In genomic region chr9:72394061-72394460, GRCh38 we compare ENCODE assay signal across 20 cellular contexts.
"Had no signal": no experiment of that assay in that cellular context is flagged by ENCODE, and none has a peak within 500 bp of the region (broad histone marks: within the 10 kb centered on the region; RNA-seq: fewer than 3 reads in every experiment).

No MANE protein-coding gene starts in this region.

- H3K9me3 ChIP-seq: heart left ventricle, lower lobe of right lung, ovary, thoracic aorta had no signal

- H3K27me3 Mint-ChIP-seq: activated naive CD8-positive, alpha-beta T cell treated with anti-CD3 and anti-CD28 coated beads for 36 hours had no signal

- H3K9me3 Mint-ChIP-seq: activated naive CD8-positive, alpha-beta T cell treated with anti-CD3 and anti-CD28 coated beads for 36 hours; activated T-helper 1 cell treated with anti-CD3 and anti-CD28 coated beads, Interleukin-12 subunit alpha, Interleukin-12 subunit beta, Interleukin-2, Interleukin-4 antibody, amounts not matched to agents 30 ng/mL and 10 ng/mL and 1 ng/mL, durations not matched to agents 14 hours and 24 hours and 36 hours; central memory CD8-positive, alpha-beta T cell; effector memory CD8-positive, alpha-beta T cell; immature natural killer cell; T-helper 2 cell treated with Interferon-gamma antibody and Interleukin-4, amounts not matched to agents 5 μg/mL and 100 μg/mL, for 36 hours had no signal

- DNase-seq: activated CD4-positive, alpha-beta T cell treated with anti-CD3 and anti-CD28 coated beads, Interleukin-2, amount 50 U/mL, for 1 hour; activated CD8-positive, alpha-beta memory T cell treated with anti-CD3 and anti-CD28 coated beads for 24 hours; activated naive CD8-positive, alpha-beta T cell treated with anti-CD3 and anti-CD28 coated beads for 36 hours; cortex of kidney; effector memory CD8-positive, alpha-beta T cell; foreskin melanocyte; heart left ventricle; immature natural killer cell; left colon; lower lobe of right lung; midbrain; ovary; stimulated activated CD4-positive, alpha-beta T cell treated with anti-CD3 and anti-CD28 coated beads, Interleukin-1b, Interleukin-23, amount 100 ng/mL, for 48 hours had no signal

- H3K27ac Mint-ChIP-seq: activated naive CD8-positive, alpha-beta T cell treated with anti-CD3 and anti-CD28 coated beads for 36 hours; activated T-helper 1 cell treated with anti-CD3 and anti-CD28 coated beads, Interleukin-12 subunit alpha, Interleukin-12 subunit beta, Interleukin-2, Interleukin-4 antibody, amounts not matched to agents 30 ng/mL and 10 ng/mL and 1 ng/mL, durations not matched to agents 14 hours and 24 hours and 36 hours; brain; effector memory CD8-positive, alpha-beta T cell; immature natural killer cell; T-helper 2 cell treated with Interferon-gamma antibody and Interleukin-4, amounts not matched to agents 5 μg/mL and 100 μg/mL, for 36 hours had no signal

- H3K27me3 ChIP-seq: heart left ventricle, ovary had no signal

- H3K4me1 Mint-ChIP-seq: activated naive CD8-positive, alpha-beta T cell treated with anti-CD3 and anti-CD28 coated beads for 36 hours; central memory CD8-positive, alpha-beta T cell; immature natural killer cell had no signal

- H3K4me3 ChIP-seq: heart left ventricle, lower lobe of right lung, ovary, thoracic aorta had no signal

- H3K27ac ChIP-seq: epithelial cell of prostate, lower lobe of right lung, ovary, thoracic aorta had no signal

- H3K4me3 Mint-ChIP-seq: activated naive CD8-positive, alpha-beta T cell treated with anti-CD3 and anti-CD28 coated beads for 36 hours; activated T-helper 1 cell treated with anti-CD3 and anti-CD28 coated beads, Interleukin-12 subunit alpha, Interleukin-12 subunit beta, Interleukin-2, Interleukin-4 antibody, amounts not matched to agents 30 ng/mL and 10 ng/mL and 1 ng/mL, durations not matched to agents 14 hours and 24 hours and 36 hours; brain; central memory CD8-positive, alpha-beta T cell; effector memory CD8-positive, alpha-beta T cell; immature natural killer cell; neural crest cell; T-helper 2 cell treated with Interferon-gamma antibody and Interleukin-4, amounts not matched to agents 5 μg/mL and 100 μg/mL, for 36 hours had no signal

- H3K36me3 Mint-ChIP-seq: activated naive CD8-positive, alpha-beta T cell treated with anti-CD3 and anti-CD28 coated beads for 36 hours; brain had no signal

- H3K36me3 ChIP-seq: heart left ventricle, lower lobe of right lung, ovary, thoracic aorta had no signal
